ENCODE assay signal across 8 cellular contexts in genomic region chr14:70600382-70601157, GRCh38. TPM values are rescaled to one million over a fixed set of nuclear protein-coding genes. Genes with fewer than 3 reads are reported as not detected.
DNase-seq lines count a peak whose midpoint lies in the region; ATAC-seq and TF ChIP-seq lines count a peak whose summit lies in the region.

TSS of gene MED6 (minus strand) at chr14:70600655. CDS start at chr14:70600637, 18 bp downstream.

- peaks cover 10% of the 10 kb centered on the region for H3K36me3 Mint-ChIP-seq in activated T-helper 2 cell treated with anti-CD3 and anti-CD28 coated beads, Interferon-gamma antibody, Interleukin-2, Interleukin-4, amounts not matched to agents 10 μg/mL and 5 μg/mL and 100 μg/mL, durations not matched to agents 14 hours and 24 hours and 36 hours (ENCODE audit: low read depth)
- H3K36me3 Mint-ChIP-seq in natural killer cell, result no peaks in the 10 kb centered on the region
- peaks cover 1% of the 10 kb centered on the region in 2 donors for H3K36me3 Mint-ChIP-seq in stimulated activated naive B cell treated with anti-CD40 and anti-IgM and Interleukin-4, amounts not matched to agents 10 μg/mL and 1 μg/mL and 100 μg/mL, for 72 hours

- no peak for TF ChIP-seq CTCF in DND-41 (IDR thresholded peaks at IDR 0.05; ENCODE audit: borderline replicate concordance, extremely low read depth, low read length, poor library complexity, severe bottlenecking)
- no peak for TF ChIP-seq CTCF in fibroblast of pulmonary artery (IDR thresholded peaks at IDR 0.05; ENCODE audit: low read length, missing control alignments)
- no peak for TF ChIP-seq CTCF in natural killer cell (IDR thresholded peaks at IDR 0.05)

- H3K9me3 Mint-ChIP-seq in activated T-helper 2 cell treated with anti-CD3 and anti-CD28 coated beads, Interferon-gamma antibody, Interleukin-2, Interleukin-4, amounts not matched to agents 10 μg/mL and 5 μg/mL and 100 μg/mL, durations not matched to agents 14 hours and 24 hours and 36 hours, result no peaks in the 10 kb centered on the region
- no peaks in the 10 kb centered on the region for H3K9me3 Mint-ChIP-seq in natural killer cell
- no peaks in the 10 kb centered on the region for H3K9me3 Mint-ChIP-seq in stimulated activated naive B cell treated with anti-CD40 and anti-IgM and Interleukin-4, amounts not matched to agents 10 μg/mL and 1 μg/mL and 100 μg/mL, for 72 hours

- H3K27me3 Mint-ChIP-seq in activated T-helper 2 cell treated with anti-CD3 and anti-CD28 coated beads, Interferon-gamma antibody, Interleukin-2, Interleukin-4, amounts not matched to agents 10 μg/mL and 5 μg/mL and 100 μg/mL, durations not matched to agents 14 hours and 24 hours and 36 hours (ENCODE audit: low read depth), result peaks cover 10% of the 10 kb centered on the region
- peaks cover 0 to 8% of the 10 kb centered on the region in 2 donors for H3K27me3 Mint-ChIP-seq in natural killer cell (ENCODE audit: low read depth in 2 of 2)
- peaks cover 3 to 6% of the 10 kb centered on the region in 2 donors for H3K27me3 Mint-ChIP-seq in stimulated activated naive B cell treated with anti-CD40 and anti-IgM and Interleukin-4, amounts not matched to agents 10 μg/mL and 1 μg/mL and 100 μg/mL, for 72 hours

- H4K20me1 ChIP-seq in DND-41 (ENCODE audit: insufficient read depth, low read length), result peaks cover 28% of the 10 kb centered on the region; the same call in 1 of the 2 replicates

- TF ChIP-seq POLR2A in Raji (IDR thresholded peaks at IDR 0.05; ENCODE audit: insufficient read depth, low read depth, low read length), result 0 out of 2 replicates have a peak, but pooled peaks have one; percentile 31

- DNase-seq in DND-41, result peak; percentile 94
- DNase-seq in GOT3 (lab: John Stamatoyannopoulos, UW), result peak; percentile 44
- peak; percentile 92 for DNase-seq in MG63
- DNase-seq in activated T-helper 2 cell treated with anti-CD3 and anti-CD28 coated beads, Interferon-gamma antibody, Interleukin-2, Interleukin-4, amounts not matched to agents 10 μg/mL and 5 μg/mL and 100 μg/mL, durations not matched to agents 14 hours and 24 hours and 36 hours (ENCODE audit: low spot score), result peak; percentile 88
- DNase-seq in fibroblast of pulmonary artery (ENCODE audit: low read depth), result peak; percentile 93
- DNase-seq in natural killer cell, result peak; percentile 87
- DNase-seq in stimulated activated naive B cell treated with anti-CD40 and anti-IgM and Interleukin-4, amounts not matched to agents 10 μg/mL and 1 μg/mL and 100 μg/mL, for 72 hours, result peak; percentile 80

- no peaks in the 10 kb centered on the region for H3K27me3 ChIP-seq in DND-41 (ENCODE audit: insufficient read depth, low read length, poor library complexity)
- no peaks in the 10 kb centered on the region for H3K27me3 ChIP-seq in MG63

- ATAC-seq in DND-41 (ENCODE audit: insufficient read depth, low read depth), result peak; percentile 97
- peak; percentile 96 to 100 (median 99) for ATAC-seq in natural killer cell
- ATAC-seq in stimulated activated naive B cell treated with anti-CD40 and anti-IgM and Interleukin-4, amounts not matched to agents 10 μg/mL and 1 μg/mL and 100 μg/mL, for 72 hours (replicated peaks), result peak; percentile 98

- H3K9me3 ChIP-seq in DND-41 (ENCODE audit: insufficient read depth, low read length, severe bottlenecking) (no peaks in the 10 kb centered on the region), MG63 (no peaks in the 10 kb centered on the region)

- H3K4me2 ChIP-seq in DND-41 (ENCODE audit: insufficient read depth, low read length), result peak within 1 kb of the TSS; percentile 94

- H3K4me1 ChIP-seq in DND-41 (ENCODE audit: insufficient read depth, low read length), result peaks cover 30% of the 10 kb centered on the region

- intact Hi-C loops in activated T-helper 2 cell treated with anti-CD3 and anti-CD28 coated beads, Interferon-gamma antibody, Interleukin-2, Interleukin-4, amounts not matched to agents 10 μg/mL and 5 μg/mL and 100 μg/mL, durations not matched to agents 14 hours and 24 hours and 36 hours (cut with micrococcal nuclease), result loop anchor here (2.0 to 10.0 kb wide), 4 partner anchors 42 to 374 kb away; partner anchors contain the start of gene MAP3K9
- intact Hi-C loops in natural killer cell (cut with micrococcal nuclease), result no loop called here

- H3K4me3 Mint-ChIP-seq in activated T-helper 2 cell treated with anti-CD3 and anti-CD28 coated beads, Interferon-gamma antibody, Interleukin-2, Interleukin-4, amounts not matched to agents 10 μg/mL and 5 μg/mL and 100 μg/mL, durations not matched to agents 14 hours and 24 hours and 36 hours (ENCODE audit: low read depth), result peak within 1 kb of the TSS; percentile 99
- H3K4me3 Mint-ChIP-seq in natural killer cell, result peak within 1 kb of the TSS; percentile 100
- H3K4me3 Mint-ChIP-seq in stimulated activated naive B cell treated with anti-CD40 and anti-IgM and Interleukin-4, amounts not matched to agents 10 μg/mL and 1 μg/mL and 100 μg/mL, for 72 hours, result peak within 1 kb of the TSS; percentile 97 to 98

- H3K9ac ChIP-seq in DND-41 (ENCODE audit: low read depth, low read length), result peak within 1 kb of the TSS; percentile 68

- peak within 1 kb of the TSS; percentile 97 for H2AFZ ChIP-seq in DND-41 (ENCODE audit: low read depth, low read length)

- peaks cover 23% of the 10 kb centered on the region for H3K4me1 Mint-ChIP-seq in activated T-helper 2 cell treated with anti-CD3 and anti-CD28 coated beads, Interferon-gamma antibody, Interleukin-2, Interleukin-4, amounts not matched to agents 10 μg/mL and 5 μg/mL and 100 μg/mL, durations not matched to agents 14 hours and 24 hours and 36 hours (ENCODE audit: low read depth)
- H3K4me1 Mint-ChIP-seq in natural killer cell, result peaks cover 26 to 34% of the 10 kb centered on the region in 2 donors
- peaks cover 10 to 37% of the 10 kb centered on the region in 2 donors for H3K4me1 Mint-ChIP-seq in stimulated activated naive B cell treated with anti-CD40 and anti-IgM and Interleukin-4, amounts not matched to agents 10 μg/mL and 1 μg/mL and 100 μg/mL, for 72 hours

- H3K27ac Mint-ChIP-seq in activated T-helper 2 cell treated with anti-CD3 and anti-CD28 coated beads, Interferon-gamma antibody, Interleukin-2, Interleukin-4, amounts not matched to agents 10 μg/mL and 5 μg/mL and 100 μg/mL, durations not matched to agents 14 hours and 24 hours and 36 hours, result peak within 1 kb of the TSS; percentile 95
- H3K27ac Mint-ChIP-seq in natural killer cell, result peak within 1 kb of the TSS; percentile 95 to 98
- H3K27ac Mint-ChIP-seq in stimulated activated naive B cell treated with anti-CD40 and anti-IgM and Interleukin-4, amounts not matched to agents 10 μg/mL and 1 μg/mL and 100 μg/mL, for 72 hours, result peak within 1 kb of the TSS; percentile 99

- peaks cover 49% of the 10 kb centered on the region for H3K79me2 ChIP-seq in DND-41 (ENCODE audit: insufficient read depth, low read length)

- peak within 1 kb of the TSS; percentile 86 to 98 for H3K4me3 ChIP-seq in DND-41 (ENCODE audit: low read depth in 1 of 2, low read length in 2 of 2)
- H3K4me3 ChIP-seq in MG63, result peak within 1 kb of the TSS; percentile 85
- peak within 1 kb of the TSS; percentile 99 for H3K4me3 ChIP-seq in fibroblast of pulmonary artery (replicated peaks; ENCODE audit: low read depth, low read length)

- H3K36me3 ChIP-seq in DND-41 (ENCODE audit: insufficient read depth, low read length) (peaks cover 15% of the 10 kb centered on the region), MG63 (peaks cover 2% of the 10 kb centered on the region)

- peak within 1 kb of the TSS; percentile 82 for H3K27ac ChIP-seq in DND-41 (ENCODE audit: low read length)

RNA-seq across cellular contexts. Expression of gene MED6, which starts in this region (rescaled TPM):
- 19.2 and 28.2 TPM in 2 replicates for total RNA-seq in MG63 (2014; rRNA removed; shearing (Covaris generic); ENCODE audit: low replicate concordance)
- 52.2 and 58.2 TPM in 2 replicates for total RNA-seq in activated T-helper 2 cell treated with anti-CD3 and anti-CD28 coated beads, Interferon-gamma antibody, Interleukin-2, Interleukin-4, amounts not matched to agents 10 μg/mL and 5 μg/mL and 100 μg/mL, durations not matched to agents 14 hours and 24 hours and 36 hours
- total RNA-seq in natural killer cell, result 100 to 1,000 TPM in 2 of 3 donors, 10 to 100 TPM in 1; 92.0 to 104 (median 102) TPM

Comparison
In these comparisons a context has a peak if more than half of its experiments do, and no peak if none do; other contexts are left out.
1. Peak in every context shown above with its lines: DNase-seq, ATAC-seq, H3K4me3 ChIP-seq and H3K27ac ChIP-seq.
2. DNase-seq: peak in every context shown above with its lines; median percentile 94 in DND-41; 93 in fibroblast of pulmonary artery; 92 in MG63; 88 in activated T-helper 2 cell treated with anti-CD3 and anti-CD28 coated beads, Interferon-gamma antibody, Interleukin-2, Interleukin-4, amounts not matched to agents 10 μg/mL and 5 μg/mL and 100 μg/mL, durations not matched to agents 14 hours and 24 hours and 36 hours; 87 in natural killer cell; 80 in stimulated activated naive B cell treated with anti-CD40 and anti-IgM and Interleukin-4, amounts not matched to agents 10 μg/mL and 1 μg/mL and 100 μg/mL, for 72 hours; 44 in GOT3.